ENCODE assay signal across 23 cellular contexts in genomic region chr16:73371584-73372319, GRCh38.
DNase-seq lines count a peak whose midpoint lies in the region; ATAC-seq, FAIRE-seq and TF ChIP-seq lines count a peak whose summit lies in the region.
"Had no signal": no experiment of that assay in that cellular context is flagged by ENCODE, and none has a peak within 500 bp of the region (broad histone marks: within the 10 kb centered on the region; RNA-seq: fewer than 3 reads in every experiment).

No MANE protein-coding gene starts in this region.

- H3K4me1 ChIP-seq in H1 (replicated peaks in 1 of 4; ENCODE audit: control insufficient read depth in 3 of 4, insufficient read depth in 4 of 4, low read length in 3 of 4) (no peaks in the 10 kb centered on the region), mucosa of descending colon (ENCODE audit: low read depth) (peaks cover 2% of the 10 kb centered on the region), small intestine (ENCODE audit: control insufficient read depth in 2 of 2, insufficient read depth in 1 of 2, low read depth in 1 of 2, low read length in 1 of 2) (peaks cover 0 to 5% of the 10 kb centered on the region in 2 donors)
- H3K4me1 ChIP-seq: BE2C had no signal

- H3K27ac ChIP-seq in H1 (ENCODE audit: low read depth, low read length) (no peak overlapping the region), small intestine (ENCODE audit: low read depth in 1 of 2, low read length in 1 of 2) (no peak overlapping the region)
- H3K27ac ChIP-seq: GM23248 had no signal

- no peak overlapping the region for H3K4me2 ChIP-seq in H1 (ENCODE audit: insufficient read depth in 1 of 2, low read depth in 2 of 2, low read length in 2 of 2)

- no peak for TF ChIP-seq RAD21 in H1 (IDR thresholded peaks at IDR 0.05 in 1 of 2, conservative IDR thresholded peaks at IDR 0.05 in 1 of 2; ENCODE audit: low read depth in 2 of 2, low read length in 2 of 2)

- TF ChIP-seq POLR2A in H1 (IDR thresholded peaks at IDR 0.05; ENCODE audit: control extremely low read depth in 1 of 2, low read depth in 2 of 2, low read length in 2 of 2) (no peak), lower leg skin (IDR thresholded peaks at IDR 0.05) (no peak)

- no peaks in the 10 kb centered on the region for H3K36me3 ChIP-seq in H1 (ENCODE audit: control insufficient read depth in 2 of 4, insufficient read depth in 4 of 4, low read length in 3 of 4)
- no peaks in the 10 kb centered on the region for H3K36me3 ChIP-seq in mucosa of descending colon (ENCODE audit: low read depth)
- no peaks in the 10 kb centered on the region for H3K36me3 ChIP-seq in small intestine (ENCODE audit: control insufficient read depth in 2 of 2, insufficient read depth in 2 of 2, low read length in 2 of 2)
- H3K36me3 ChIP-seq: BE2C had no signal

- H3K4ac ChIP-seq in H1 (replicated peaks; ENCODE audit: insufficient read length, low read depth, low read length): no peak overlapping the region

- H3K4me3 ChIP-seq in H1 (ENCODE audit: extremely low read depth in 1 of 4, insufficient read depth in 2 of 4, low read depth in 3 of 4, low read length in 4 of 4) (no peak overlapping the region), mucosa of descending colon (no peak overlapping the region), small intestine (ENCODE audit: low read depth in 1 of 2, low read length in 2 of 2) (no peak overlapping the region), lower leg skin (ENCODE audit: low read depth, poor library complexity, severe bottlenecking) (no peak overlapping the region)
- H3K4me3 ChIP-seq: GM23248 had no signal

- no peak overlapping the region for H2BK12ac ChIP-seq in H1 (ENCODE audit: low read depth, low read length)

- H3K56ac ChIP-seq in H1 (replicated peaks; ENCODE audit: insufficient read length, low read depth, low read length): no peak overlapping the region

- H3K36me3 Mint-ChIP-seq in activated CD4-positive, alpha-beta T cell treated with anti-CD3 and anti-CD28 coated beads for 36 hours (ENCODE audit: low read depth): no peaks in the 10 kb centered on the region
- H3K36me3 Mint-ChIP-seq: CD4-positive, CD25-positive, alpha-beta regulatory T cell; CD8-positive, alpha-beta memory T cell had no signal

- H3K9me3 ChIP-seq in H1 (ENCODE audit: insufficient read depth in 2 of 2, low read depth in 1 of 2, low read length in 1 of 2) (no peaks in the 10 kb centered on the region), mucosa of descending colon (no peaks in the 10 kb centered on the region), small intestine (ENCODE audit: control insufficient read depth, low read depth) (no peaks in the 10 kb centered on the region)
- H3K9me3 ChIP-seq: BE2C had no signal

- no peak for TF ChIP-seq EP300 in H1 (IDR thresholded peaks at IDR 0.05; ENCODE audit: borderline replicate concordance in 1 of 2, low read depth in 2 of 2, low read length in 2 of 2)

- CTCF ChIA-PET in H1 (lab: Charles Lee; ENCODE audit: partially characterized antibody): no interaction called here
- CTCF ChIA-PET in activated CD4-positive, alpha-beta T cell treated with anti-CD3 and anti-CD28 coated beads for 36 hours (lab: Charles Lee): no interaction called here

- ATAC-seq in mucosa of descending colon: peak; percentile 75
- no peak for ATAC-seq in activated CD4-positive, alpha-beta T cell treated with anti-CD3 and anti-CD28 coated beads for 36 hours
- ATAC-seq: HCT116 had no signal

- H4K91ac ChIP-seq in H1 (replicated peaks; ENCODE audit: insufficient read length, low read length): no peak overlapping the region

- H3K27me3 ChIP-seq in H1 (replicated peaks in 1 of 4; ENCODE audit: control insufficient read depth in 3 of 4, extremely low read depth in 1 of 4, insufficient read depth in 3 of 4, low read length in 3 of 4) (no peaks in the 10 kb centered on the region), small intestine (ENCODE audit: control insufficient read depth in 2 of 2, insufficient read depth in 2 of 2, low read length in 2 of 2) (peaks cover 0 to 2% of the 10 kb centered on the region in 2 donors)
- H3K27me3 ChIP-seq: BE2C had no signal

- no peak overlapping the region for H3K23ac ChIP-seq in H1 (ENCODE audit: insufficient read length)

- no peak overlapping the region for H2BK20ac ChIP-seq in H1 (ENCODE audit: low read length)

- no peak overlapping the region for H2AK5ac ChIP-seq in H1 (ENCODE audit: low read depth, low read length)

- peaks cover 8% of the 10 kb centered on the region for H3K27me3 Mint-ChIP-seq in activated CD4-positive, alpha-beta T cell treated with anti-CD3 and anti-CD28 coated beads for 36 hours
- H3K27me3 Mint-ChIP-seq: CD4-positive, CD25-positive, alpha-beta regulatory T cell; CD8-positive, alpha-beta memory T cell had no signal

- no peaks in the 10 kb centered on the region for H3K23me2 ChIP-seq in H1 (ENCODE audit: low read depth, low read length)

- H2BK15ac ChIP-seq in H1 (ENCODE audit: low read length): no peak overlapping the region

- FAIRE-seq in H1 (lab: Jason Lieb, UNC) (no peak), small intestine (lab: Jason Lieb, UNC) (no peak)
- FAIRE-seq: A204.1, D721Med, G401.6, GM12891, HTR-8/SVneo had no signal

- no peak overlapping the region for H3K27ac Mint-ChIP-seq in activated CD4-positive, alpha-beta T cell treated with anti-CD3 and anti-CD28 coated beads for 36 hours
- H3K27ac Mint-ChIP-seq: CD8-positive, alpha-beta memory T cell; HFFc6 had no signal

- intact Hi-C loops in mucosa of descending colon (cut with DNase I, micrococcal nuclease): no loop called here
- intact Hi-C loops in activated CD4-positive, alpha-beta T cell treated with anti-CD3 and anti-CD28 coated beads for 36 hours (cut with DNase I, micrococcal nuclease): no loop called here
- intact Hi-C loops in lower leg skin (cut with DNase I; ENCODE audit: low total_unique reads): no loop called here

- H4K5ac ChIP-seq in H1 (ENCODE audit: insufficient read length, low read depth, low read length): no peak overlapping the region

- H3K4me1 Mint-ChIP-seq in activated CD4-positive, alpha-beta T cell treated with anti-CD3 and anti-CD28 coated beads for 36 hours: no peaks in the 10 kb centered on the region
- H3K4me1 Mint-ChIP-seq: CD4-positive, CD25-positive, alpha-beta regulatory T cell; CD8-positive, alpha-beta memory T cell had no signal

- H3K9ac ChIP-seq in H1 (replicated peaks in 1 of 4; ENCODE audit: extremely low read depth in 1 of 4, low read depth in 3 of 4, low read length in 3 of 4): no peak overlapping the region
- H3K9ac ChIP-seq: GM23248 had no signal

- peak overlapping the region; percentile 89; the same call in 1 of the 2 replicates for H2AFZ ChIP-seq in H1 (ENCODE audit: low read length)
- H2AFZ ChIP-seq: GM23248 had no signal

- no peak overlapping the region for H3K14ac ChIP-seq in H1 (ENCODE audit: insufficient read length)

- 94% methylated on average over 9 of the region's 9 CpGs; no CpG with 5 or more reads in 1 of the 2 experiments for WGBS in H1 (ENCODE audit: extremely low coverage in 1 of 2, insufficient coverage in 1 of 2, insufficient read length in 1 of 2, insufficient replicate concordance in 2 of 2, low coverage in 1 of 2, low lambda C conversion rate in 2 of 2, missing lambda C conversion rate in 1 of 2), 2 experiments
- WGBS in small intestine, 3 donors: 24 to 66% (median 44%) methylated on average over 9 of the region's 9 CpGs
- 91% methylated on average over 9 of the region's 9 CpGs for WGBS in lower leg skin, 2 donors

- no peak overlapping the region for H3K18ac ChIP-seq in H1 (ENCODE audit: extremely low read depth, low read length)

- H2BK5ac ChIP-seq in H1 (ENCODE audit: low read depth, low read length): no peak overlapping the region

- no peaks in the 10 kb centered on the region for H3K79me2 ChIP-seq in H1 (ENCODE audit: control insufficient read depth in 1 of 2, insufficient read depth in 2 of 2, low read length in 2 of 2)

- H4K8ac ChIP-seq in H1 (ENCODE audit: extremely low read depth, insufficient read depth, low read length): no peak overlapping the region

- POLR2A ChIA-PET in H1 (lab: Charles Lee; ENCODE audit: partially characterized antibody): no interaction called here
- POLR2A ChIA-PET in activated CD4-positive, alpha-beta T cell treated with anti-CD3 and anti-CD28 coated beads for 36 hours (lab: Charles Lee): no interaction called here

- H3K9me3 Mint-ChIP-seq in activated CD4-positive, alpha-beta T cell treated with anti-CD3 and anti-CD28 coated beads for 36 hours (ENCODE audit: low read depth): peaks cover 4% of the 10 kb centered on the region
- H3K9me3 Mint-ChIP-seq: HFFc6 had no signal

- no peaks in the 10 kb centered on the region for H3K79me1 ChIP-seq in H1 (ENCODE audit: low read depth, low read length)

- peak; percentile 53 for DNase-seq in HuH-7 (ENCODE audit: low spot score)
- no peak for DNase-seq in H1 (ENCODE audit: low read depth in 1 of 2, low spot score in 2 of 2)
- peak in 2 of 3 donors; percentile 11 to 30 for DNase-seq in mucosa of descending colon
- DNase-seq in small intestine: peak; percentile 40
- no peak for DNase-seq in activated CD4-positive, alpha-beta T cell treated with anti-CD3 and anti-CD28 coated beads for 36 hours
- no peak for DNase-seq in NCI-H526 treated with DMSO at 0.1 percent for 48 hours (lab: John Stamatoyannopoulos, UW)
- no peak for DNase-seq in lower leg skin (ENCODE audit: low spot score in 2 of 2)
- no peak for DNase-seq in activated T-cell treated with anti-CD3 and anti-CD28 coated beads for 4 hours
- DNase-seq: ACHN; BE2C; C1 segment of cervical spinal cord; CD4-positive, CD25-positive, alpha-beta regulatory T cell; CD8-positive, alpha-beta memory T cell; COR-L47; GM23248; H7; HFFc6 had no signal

- H2BK120ac ChIP-seq in H1 (replicated peaks; ENCODE audit: low read depth, low read length): no peak overlapping the region

- TF ChIP-seq CTCF in H1 (IDR thresholded peaks at IDR 0.05; ENCODE audit: control extremely low read depth in 1 of 3, insufficient read depth in 1 of 3, low read depth in 1 of 3, low read length in 3 of 3): no peak
- no peak for TF ChIP-seq CTCF in mucosa of descending colon (IDR thresholded peaks at IDR 0.05)
- no peak for TF ChIP-seq CTCF in lower leg skin (IDR thresholded peaks at IDR 0.05)

- H3K4me3 Mint-ChIP-seq in activated CD4-positive, alpha-beta T cell treated with anti-CD3 and anti-CD28 coated beads for 36 hours: no peak overlapping the region
- H3K4me3 Mint-ChIP-seq: CD4-positive, CD25-positive, alpha-beta regulatory T cell; CD8-positive, alpha-beta memory T cell; HFFc6 had no signal

- no peaks in the 10 kb centered on the region for H4K20me1 ChIP-seq in H1 (replicated peaks in 1 of 2; ENCODE audit: control insufficient read depth in 1 of 2, insufficient read depth in 2 of 2, low read length in 2 of 2)

TF ChIP-seq in H1, 55 proteins besides CTCF, POLR2A, EP300 and RAD21 (continues in another document):
- TF ChIP-seq GABPA (IDR thresholded peaks at IDR 0.05; ENCODE audit: borderline replicate concordance, insufficient read depth, low read length) (no peak), EZH2 (IDR thresholded peaks at IDR 0.05; ENCODE audit: low read depth, low read length, severe bottlenecking) (no peak), SP2 (IDR thresholded peaks at IDR 0.05; ENCODE audit: low read length) (no peak), MAFK (IDR thresholded peaks at IDR 0.05; ENCODE audit: low read depth, low read length) (no peak)

Comparison
In these comparisons a context has a peak if more than half of its experiments do, and no peak if none do; other contexts are left out.
1. DNase-seq: peak in HuH-7 (single experiment), mucosa of descending colon (2 of 3) and small intestine (single experiment); none in H1 (0 of 2), activated CD4-positive, alpha-beta T cell treated with anti-CD3 and anti-CD28 coated beads for 36 hours (single experiment), NCI-H526 treated with DMSO at 0.1 percent for 48 hours (single experiment), lower leg skin (0 of 2) and activated T-cell treated with anti-CD3 and anti-CD28 coated beads for 4 hours (single experiment).